Comparison of ENCODE assay signal across 15 cellular contexts in genomic region chr13:33510350-33510749, GRCh38.
DNase-seq lines count a peak whose midpoint lies in the region; ATAC-seq, FAIRE-seq and TF ChIP-seq lines count a peak whose summit lies in the region.
"Had no signal": no experiment of that assay in that cellular context is flagged by ENCODE, and none has a peak within 500 bp of the region (broad histone marks: within the 10 kb centered on the region; RNA-seq: fewer than 3 reads in every experiment).

No MANE protein-coding gene starts in this region.

- no TSS peak for BruUV-seq in HepG2 (replicated peaks; lab: Mats Ljungman, UMichigan)

- CTCF ChIA-PET in HepG2 (lab: Yijun Ruan, JAX; ENCODE audit: low intra/inter-chr PET ratio, low total read pairs): no interaction called here

- H3K79me2 ChIP-seq in HepG2 (ENCODE audit: insufficient read depth, low read length): no peaks in the 10 kb centered on the region

- H3K27ac ChIP-seq in esophagus muscularis mucosa (replicated peaks in 1 of 4) (peak overlapping the region; percentile 65 to 85 (median 83)), mucosa of rectum (ENCODE audit: low read depth in 2 of 2, low read length in 2 of 2) (peak overlapping the region; percentile 20 to 57), stomach (peak overlapping the region in 4 of 5 donors; percentile 71 to 85 (median 76)), caudate nucleus (ENCODE audit: low read depth, low read length) (no peak overlapping the region), HepG2 (ENCODE audit: extremely low read length, insufficient read depth, low read length) (no peak overlapping the region)
- H3K27ac ChIP-seq: neural progenitor cell, SK-N-MC had no signal

- FAIRE-seq in HepG2 (lab: Jason Lieb, UNC): no peak

- H3K4me3 ChIP-seq in esophagus muscularis mucosa (peak overlapping the region in 1 of 4 donors; percentile 16), mucosa of rectum (ENCODE audit: low read length in 2 of 2) (no peak overlapping the region), stomach (no peak overlapping the region), HepG2 (replicated peaks in 1 of 3; ENCODE audit: insufficient read depth in 1 of 3, low read depth in 2 of 3, low read length in 3 of 3) (no peak overlapping the region)
- H3K4me3 ChIP-seq: neural progenitor cell, SK-N-MC had no signal

- intact Hi-C loops in esophagus muscularis mucosa (cut with DNase I) (no loop called here), stomach (cut with DNase I; ENCODE audit: low total_unique reads) (no loop called here), HepG2 (cut with micrococcal nuclease; ENCODE audit: unreplicated experiment) (no loop called here)

- no peaks in the 10 kb centered on the region for H4K20me1 ChIP-seq in HepG2 (ENCODE audit: insufficient read depth, low read length)

- H3K4me2 ChIP-seq in HepG2 (ENCODE audit: low read depth, low read length): no peak overlapping the region
- H3K4me2 ChIP-seq: neural progenitor cell had no signal

- no peak overlapping the region for H2AFZ ChIP-seq in HepG2 (ENCODE audit: low read length)

- TF ChIP-seq POLR2A in esophagus muscularis mucosa (IDR thresholded peaks at IDR 0.05; ENCODE audit: low read depth) (no peak), stomach (IDR thresholded peaks at IDR 0.05) (no peak), HepG2 (IDR thresholded peaks at IDR 0.05; ENCODE audit: insufficient read depth in 1 of 2, low read depth in 2 of 2, low read length in 2 of 2) (no peak)

- H3K27ac Mint-ChIP-seq in HFFc6: peak overlapping the region; percentile 36
- H3K27ac Mint-ChIP-seq: activated naive CD4-positive, alpha-beta T cell treated with anti-CD3 and anti-CD28 coated beads, Interleukin-2, amount 10 ng/mL, durations not matched to agents 7 days and 5 days; CD4-positive, alpha-beta memory T cell; effector memory CD8-positive, alpha-beta T cell; immature natural killer cell; neural progenitor cell had no signal

- peaks cover 33% of the 10 kb centered on the region for H3K4me1 Mint-ChIP-seq in HFFc6 (ENCODE audit: low read depth)
- H3K4me1 Mint-ChIP-seq: activated naive CD4-positive, alpha-beta T cell treated with anti-CD3 and anti-CD28 coated beads, Interleukin-2, amount 10 ng/mL, durations not matched to agents 7 days and 5 days; CD4-positive, alpha-beta memory T cell; immature natural killer cell had no signal

- in situ Hi-C loops in HepG2 (cut with HindIII; ENCODE audit: extremely low pct_ligation_motif_present, low pct_unique_long_range_greater_than_20kb): no loop called here

- no peak for ATAC-seq in HepG2
- ATAC-seq: effector memory CD8-positive, alpha-beta T cell had no signal

- H3K4me3 Mint-ChIP-seq in HFFc6: no peak overlapping the region
- H3K4me3 Mint-ChIP-seq: activated naive CD4-positive, alpha-beta T cell treated with anti-CD3 and anti-CD28 coated beads, Interleukin-2, amount 10 ng/mL, durations not matched to agents 7 days and 5 days; CD4-positive, alpha-beta memory T cell; effector memory CD8-positive, alpha-beta T cell; immature natural killer cell; neural progenitor cell had no signal

- no peak for TF ChIP-seq CTCF in HFFc6 (IDR thresholded peaks at IDR 0.05)
- no peak for TF ChIP-seq CTCF in esophagus muscularis mucosa (IDR thresholded peaks at IDR 0.05)
- no peak for TF ChIP-seq CTCF in stomach (IDR thresholded peaks at IDR 0.05)
- no peak for TF ChIP-seq CTCF in HepG2 (CRISPR knock-in tag; IDR thresholded peaks at IDR 0.05)

- peaks cover 19 to 42% (median 29%) of the 10 kb centered on the region in 4 donors for H3K4me1 ChIP-seq in esophagus muscularis mucosa
- peaks cover 0 to 9% of the 10 kb centered on the region in 2 donors for H3K4me1 ChIP-seq in mucosa of rectum (ENCODE audit: control insufficient read depth in 2 of 2, insufficient read depth in 2 of 2, low read length in 2 of 2)
- peaks cover 8 to 19% (median 16%) of the 10 kb centered on the region in 4 donors for H3K4me1 ChIP-seq in stomach
- H3K4me1 ChIP-seq in HepG2 (ENCODE audit: insufficient read depth, low read length): peaks cover 7% of the 10 kb centered on the region
- H3K4me1 ChIP-seq: neural progenitor cell had no signal

- TF ChIP-seq EP300 in esophagus muscularis mucosa (IDR thresholded peaks at IDR 0.05) (no peak), stomach (IDR thresholded peaks at IDR 0.05) (no peak), HepG2 (IDR thresholded peaks at IDR 0.05; ENCODE audit: low read depth in 2 of 2, low read length in 2 of 2) (no peak), HepG2 (CRISPR knock-in tag; IDR thresholded peaks at IDR 0.05; ENCODE audit: borderline replicate concordance) (no peak)

- DNase-seq in HFFc6 (no peak), esophagus muscularis mucosa (ENCODE audit: extremely low spot score) (no peak), stomach (no peak), SIG-M5 (lab: John Stamatoyannopoulos, UW) (no peak), caudate nucleus (lab: John Stamatoyannopoulos, UW) (no peak), HepG2 (ENCODE audit: low spot score) (no peak)
- no peak for DNase-seq in activated T-cell treated with anti-CD3 and anti-CD28 coated beads, Interleukin-2, amount 50 U/mL, for 48 hours
- DNase-seq: activated CD4-positive, alpha-beta T cell treated with anti-CD3 and anti-CD28 coated beads for 4 hours; activated naive CD4-positive, alpha-beta T cell treated with anti-CD3 and anti-CD28 coated beads, Interleukin-2, amount 10 ng/mL, durations not matched to agents 7 days and 5 days; CD4-positive, alpha-beta memory T cell; effector memory CD8-positive, alpha-beta T cell; immature natural killer cell had no signal

- no peaks in the 10 kb centered on the region for H3K27me3 Mint-ChIP-seq in HFFc6 (ENCODE audit: insufficient read depth)

- H3K9me3 ChIP-seq in esophagus muscularis mucosa: no peaks in the 10 kb centered on the region
- no peaks in the 10 kb centered on the region for H3K9me3 ChIP-seq in mucosa of rectum (ENCODE audit: control insufficient read depth in 2 of 2, low read length in 2 of 2)
- no peaks in the 10 kb centered on the region for H3K9me3 ChIP-seq in stomach
- no peaks in the 10 kb centered on the region for H3K9me3 ChIP-seq in HepG2 (ENCODE audit: low read length)

- H3K27me3 ChIP-seq in esophagus muscularis mucosa (no peaks in the 10 kb centered on the region), mucosa of rectum (ENCODE audit: control insufficient read depth in 2 of 2, insufficient read depth in 2 of 2, low read length in 2 of 2) (no peaks in the 10 kb centered on the region), stomach (no peaks in the 10 kb centered on the region), HepG2 (ENCODE audit: control insufficient read depth in 1 of 2, insufficient read depth in 2 of 2, low read length in 2 of 2) (no peaks in the 10 kb centered on the region)
- H3K27me3 ChIP-seq: neural progenitor cell had no signal

- H3K9ac ChIP-seq in mucosa of rectum (ENCODE audit: low read depth in 1 of 2, low read length in 2 of 2) (no peak overlapping the region), HepG2 (ENCODE audit: insufficient read depth, low read depth, low read length) (no peak overlapping the region)
- H3K9ac ChIP-seq: neural progenitor cell had no signal

- TF ChIP-seq RAD21 in HepG2 (CRISPR knock-in tag; IDR thresholded peaks at IDR 0.05): no peak

- no peaks in the 10 kb centered on the region for H3K9me3 Mint-ChIP-seq in HFFc6
- H3K9me3 Mint-ChIP-seq: activated naive CD4-positive, alpha-beta T cell treated with anti-CD3 and anti-CD28 coated beads, Interleukin-2, amount 10 ng/mL, durations not matched to agents 7 days and 5 days; CD4-positive, alpha-beta memory T cell; effector memory CD8-positive, alpha-beta T cell; immature natural killer cell; neural progenitor cell had no signal

- H3K36me3 ChIP-seq in esophagus muscularis mucosa: no peaks in the 10 kb centered on the region
- H3K36me3 ChIP-seq in mucosa of rectum (ENCODE audit: control insufficient read depth in 2 of 2, insufficient read depth in 2 of 2, low read length in 2 of 2): no peaks in the 10 kb centered on the region
- no peaks in the 10 kb centered on the region for H3K36me3 ChIP-seq in stomach
- H3K36me3 ChIP-seq in HepG2 (replicated peaks in 1 of 2; ENCODE audit: control insufficient read depth in 1 of 2, insufficient read depth in 2 of 2, low read length in 2 of 2): no peaks in the 10 kb centered on the region
- H3K36me3 ChIP-seq: neural progenitor cell had no signal

- POLR2A ChIA-PET in HepG2 (lab: Yijun Ruan, JAX): no interaction called here

- no peaks in the 10 kb centered on the region for H3K36me3 Mint-ChIP-seq in HFFc6 (ENCODE audit: low read depth)
- H3K36me3 Mint-ChIP-seq: activated naive CD4-positive, alpha-beta T cell treated with anti-CD3 and anti-CD28 coated beads, Interleukin-2, amount 10 ng/mL, durations not matched to agents 7 days and 5 days; immature natural killer cell; neural progenitor cell had no signal

TF ChIP-seq in HepG2, 621 proteins besides CTCF, POLR2A, EP300 and RAD21:
- TF ChIP-seq NR2F1 (CRISPR knock-in tag; IDR thresholded peaks at IDR 0.05) (no peak), ZNF451 (CRISPR knock-in tag; IDR thresholded peaks at IDR 0.05) (no peak), BCL6 (CRISPR knock-in tag; IDR thresholded peaks at IDR 0.05) (no peak), RBM22 (optimal IDR thresholded peaks at IDR 0.05; ENCODE audit: low read length) (no peak), NR2F2 (IDR thresholded peaks at IDR 0.05; ENCODE audit: borderline replicate concordance, low read depth) (no peak), RFX3 (CRISPR knock-in tag; IDR thresholded peaks at IDR 0.05) (no peak), MIER2 (CRISPR knock-in tag; IDR thresholded peaks at IDR 0.05) (no peak), BRD4 (CRISPR knock-in tag; IDR thresholded peaks at IDR 0.05) (no peak)

Comparison
In these comparisons a context has a peak if more than half of its experiments do, and no peak if none do; other contexts are left out.
1. H3K27ac ChIP-seq: peak in esophagus muscularis mucosa (4 of 4), mucosa of rectum (2 of 2) and stomach (4 of 5); none in caudate nucleus (single experiment) and HepG2 (single experiment).